Comparison of ENCODE assay signal across 1 cellular context in genomic region chr12:88408828-88409227, GRCh38.
TF ChIP-seq lines count a peak whose summit lies in the region.

No MANE protein-coding gene starts in this region.

TF ChIP-seq in WTC11, 78 proteins besides CTCF, POLR2A, EP300 and RAD21 (continued from another document):
- TF ChIP-seq NFATC4 (CRISPR knock-in tag; IDR thresholded peaks at IDR 0.05) (no peak), ZNF317 (CRISPR knock-in tag; IDR thresholded peaks at IDR 0.05; ENCODE audit: borderline replicate concordance, low read depth) (no peak), ZNF232 (CRISPR knock-in tag; IDR thresholded peaks at IDR 0.05) (no peak), ZNF219 (CRISPR knock-in tag; IDR thresholded peaks at IDR 0.05; ENCODE audit: borderline replicate concordance) (no peak)
- TF ChIP-seq, protein P1, sequence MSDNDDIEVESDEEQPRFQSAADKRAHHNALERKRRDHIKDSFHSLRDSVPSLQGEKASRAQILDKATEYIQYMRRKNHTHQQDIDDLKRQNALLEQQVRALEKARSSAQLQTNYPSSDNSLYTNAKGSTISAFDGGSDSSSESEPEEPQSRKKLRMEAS (CRISPR knock-in tag; IDR thresholded peaks at IDR 0.05): no peak
